ENCODE assay signal across 2 cellular contexts in genomic region chr17:27533874-27534815, GRCh38.
TF ChIP-seq lines count a peak whose summit lies in the region.

No MANE protein-coding gene starts in this region.

TF ChIP-seq in GM23338, 12 proteins besides CTCF, POLR2A, EP300 and RAD21 (continued from another document):
- TF ChIP-seq ZNF462 (CRISPR knock-in tag; IDR thresholded peaks at IDR 0.05), result no peak
- TF ChIP-seq ETS1 (IDR thresholded peaks at IDR 0.05), result no peak
- no peak for TF ChIP-seq REST (IDR thresholded peaks at IDR 0.05; ENCODE audit: unreplicated experiment)
- no peak for TF ChIP-seq ZNF331 (CRISPR knock-in tag; IDR thresholded peaks at IDR 0.05; ENCODE audit: low read depth)

TF ChIP-seq in WTC11, 78 proteins besides CTCF, POLR2A, EP300 and RAD21 (continued from another document):
- no peak for TF ChIP-seq ZBTB43 (CRISPR knock-in tag; IDR thresholded peaks at IDR 0.05)
- no peak for TF ChIP-seq TP53 (CRISPR knock-in tag; IDR thresholded peaks at IDR 0.05)
- TF ChIP-seq USF1 (CRISPR knock-in tag; IDR thresholded peaks at IDR 0.05), result no peak
- TF ChIP-seq CDX4 (CRISPR knock-in tag; IDR thresholded peaks at IDR 0.05; ENCODE audit: borderline replicate concordance), result no peak
- no peak for TF ChIP-seq ARID4B (CRISPR knock-in tag; IDR thresholded peaks at IDR 0.05; ENCODE audit: borderline replicate concordance)
- no peak for TF ChIP-seq KAT7 (CRISPR knock-in tag; IDR thresholded peaks at IDR 0.05; ENCODE audit: borderline replicate concordance)
- no peak for TF ChIP-seq GTF2I (CRISPR knock-in tag; conservative IDR thresholded peaks at IDR 0.05)
- TF ChIP-seq IRF2 (CRISPR knock-in tag; IDR thresholded peaks at IDR 0.05; ENCODE audit: borderline replicate concordance, low read depth), result no peak
